15 cellular contexts compared by ENCODE assay signal in the genomic region with DNA sequence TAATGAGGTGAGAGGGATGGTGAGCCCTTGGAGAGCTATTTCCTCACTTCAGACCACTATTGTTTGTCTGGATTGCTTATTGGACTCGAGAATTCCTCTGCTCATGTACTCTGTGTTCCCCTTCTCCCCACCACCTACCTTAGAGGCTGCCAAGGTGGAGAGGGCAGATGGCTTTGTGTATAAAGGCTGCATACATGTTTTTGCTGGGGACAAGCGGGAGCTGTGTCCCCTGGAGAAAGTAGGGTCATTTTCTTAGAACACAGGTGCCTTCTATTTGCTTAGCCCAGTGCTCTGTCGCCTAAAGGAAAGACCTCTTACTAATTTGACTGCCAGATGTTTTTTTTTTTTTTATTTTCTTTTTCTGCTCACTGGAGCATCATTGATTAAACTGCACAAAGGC.
"Had no signal": no experiment of that assay in that cellular context is flagged by ENCODE, and none has a peak within 500 bp of the region (broad histone marks: within the 10 kb centered on the region; RNA-seq: fewer than 3 reads in every experiment).

No MANE protein-coding gene starts in this region.

- H3K27me3 Mint-ChIP-seq: activated naive CD8-positive, alpha-beta T cell; dendritic cell treated with granulocyte-macrophage colony-stimulating factor and Interleukin-4, amounts not matched to agents 40 ng/mL and 50 ng/mL, for 4 days; natural killer cell treated with Interleukin-12 subunit alpha and Interleukin-12 subunit beta and Interleukin-15 and Interleukin-18, amount 100 ng/mL, for 72 hours had no signal

- H3K4me3 Mint-ChIP-seq: activated naive CD8-positive, alpha-beta T cell; activated T-cell treated with anti-CD3 and anti-CD28 coated beads, Interleukin-2, amount 50 U/mL, for 72 hours; dendritic cell treated with granulocyte-macrophage colony-stimulating factor and Interleukin-4, amounts not matched to agents 40 ng/mL and 50 ng/mL, for 4 days; natural killer cell treated with Interleukin-12 subunit alpha and Interleukin-12 subunit beta and Interleukin-15 and Interleukin-18, amount 100 ng/mL, for 72 hours; type B pancreatic cell had no signal

- H3K27me3 ChIP-seq: neutrophil, pancreas, right lobe of liver, stomach had no signal

- H3K4me1 ChIP-seq: pancreas, right lobe of liver, stomach had no signal

- H3K9me3 ChIP-seq: neutrophil, pancreas, right lobe of liver, stomach had no signal

- H3K36me3 Mint-ChIP-seq: activated naive CD8-positive, alpha-beta T cell; natural killer cell treated with Interleukin-12 subunit alpha and Interleukin-12 subunit beta and Interleukin-15 and Interleukin-18, amount 100 ng/mL, for 72 hours; type B pancreatic cell had no signal

- H3K9me3 Mint-ChIP-seq: activated T-cell treated with anti-CD3 and anti-CD28 coated beads, Interleukin-2, amount 50 U/mL, for 72 hours; dendritic cell treated with granulocyte-macrophage colony-stimulating factor and Interleukin-4, amounts not matched to agents 40 ng/mL and 50 ng/mL, for 4 days; natural killer cell treated with Interleukin-12 subunit alpha and Interleukin-12 subunit beta and Interleukin-15 and Interleukin-18, amount 100 ng/mL, for 72 hours; type B pancreatic cell had no signal

- H3K36me3 ChIP-seq: neutrophil, pancreas, right lobe of liver, stomach had no signal

- ATAC-seq: activated T-cell treated with anti-CD3 and anti-CD28 coated beads, Interleukin-2, amount 50 U/mL, for 72 hours; natural killer cell treated with Interleukin-12 subunit alpha and Interleukin-12 subunit beta and Interleukin-15 and Interleukin-18, amount 100 ng/mL, for 72 hours; right lobe of liver had no signal

- H3K4me3 ChIP-seq: pancreas, right lobe of liver, stomach had no signal

- H3K27ac Mint-ChIP-seq: activated T-cell treated with anti-CD3 and anti-CD28 coated beads, Interleukin-2, amount 50 U/mL, for 72 hours; dendritic cell treated with granulocyte-macrophage colony-stimulating factor and Interleukin-4, amounts not matched to agents 40 ng/mL and 50 ng/mL, for 4 days; natural killer cell treated with Interleukin-12 subunit alpha and Interleukin-12 subunit beta and Interleukin-15 and Interleukin-18, amount 100 ng/mL, for 72 hours; type B pancreatic cell had no signal

- DNase-seq: activated CD4-positive, alpha-beta T cell treated with anti-CD3 and anti-CD28 coated beads, Interleukin-2, amount 50 U/mL, for 1 hour; activated CD4-positive, CD25-positive, alpha-beta regulatory T cell treated with anti-CD3 and anti-CD28 coated beads, Interleukin-2, amount 50 U/mL, for 72 hours; activated effector memory CD4-positive, alpha-beta T cell treated with anti-CD3 and anti-CD28 coated beads, Interleukin-2, amount 50 U/mL, for 16 hours; activated T-cell treated with anti-CD3 and anti-CD28 coated beads, Interleukin-2, amount 50 U/mL, for 72 hours; effector memory CD4-positive, alpha-beta T cell; pancreas; right lobe of liver; small intestine; stimulated activated CD4-positive, alpha-beta T cell treated with anti-CD3 and anti-CD28 coated beads, Interleukin-4, amount 100 ng/mL, for 1 hour; stomach had no signal
